29 cellular contexts compared by ENCODE assay signal in the genomic region with DNA sequence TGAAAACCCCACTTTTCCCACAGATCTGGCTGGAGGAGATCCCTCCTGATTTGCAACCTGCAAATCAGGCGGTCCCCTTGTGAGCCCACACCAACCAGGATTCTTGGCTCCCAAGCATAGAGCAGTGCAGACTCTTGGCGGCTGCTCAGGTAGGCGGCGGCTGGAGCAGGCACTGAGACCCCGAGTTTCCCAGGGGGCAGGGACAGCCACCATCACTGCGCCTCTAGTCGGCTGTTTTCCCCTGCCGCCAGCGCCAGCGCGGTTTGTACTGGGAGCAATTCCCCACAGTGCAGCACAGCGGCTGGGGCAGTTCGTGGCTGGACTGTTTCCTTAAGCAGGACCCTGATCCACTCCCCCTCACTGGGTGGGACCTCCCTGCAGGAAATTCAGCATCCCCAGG.
"Had no signal": no experiment of that assay in that cellular context is flagged by ENCODE, and none has a peak within 500 bp of the region (broad histone marks: within the 10 kb centered on the region; RNA-seq: fewer than 3 reads in every experiment).

No MANE protein-coding gene starts in this region.

- ATAC-seq: activated naive CD4-positive, alpha-beta T cell treated with anti-CD3 and anti-CD28 coated beads, Interleukin-2, amount 50 U/mL, for 72 hours; activated T-cell treated with anti-CD3 and anti-CD28 coated beads, Interleukin-2, amount 50 U/mL, for 72 hours; esophagus mucosa; T-cell had no signal

- H3K36me3 Mint-ChIP-seq: activated naive CD4-positive, alpha-beta T cell treated with anti-CD3 and anti-CD28 coated beads, Interleukin-2, amount 10 ng/mL, durations not matched to agents 7 days and 5 days; activated naive CD8-positive, alpha-beta T cell treated with anti-CD3 and anti-CD28 coated beads, Interleukin-2, amount 10 ng/mL, durations not matched to agents 7 days and 5 days; brain had no signal

- DNase-seq: activated CD4-positive, alpha-beta memory T cell treated with anti-CD3 and anti-CD28 coated beads, Interleukin-2, amount 10 ng/mL, durations not matched to agents 7 days and 5 days; activated CD4-positive, alpha-beta T cell treated with anti-CD3 and anti-CD28 coated beads for 1 hour; activated CD4-positive, alpha-beta T cell treated with anti-CD3 and anti-CD28 coated beads for 4 hours; activated CD4-positive, alpha-beta T cell treated with anti-CD3 and anti-CD28 coated beads, Interleukin-2, amount 10 ng/mL, durations not matched to agents 7 days and 5 days; activated CD4-positive, alpha-beta T cell treated with anti-CD3 and anti-CD28 coated beads, Interleukin-2, amount 50 U/mL, for 4 hours; activated CD8-positive, alpha-beta memory T cell treated with anti-CD3 and anti-CD28 coated beads, Interleukin-2, amount 50 U/mL, for 48 hours; activated gamma-delta T cell; activated naive CD4-positive, alpha-beta T cell; activated naive CD4-positive, alpha-beta T cell treated with anti-CD3 and anti-CD28 coated beads, Interleukin-2, amount 10 ng/mL, durations not matched to agents 7 days and 5 days; activated naive CD8-positive, alpha-beta T cell treated with anti-CD3 and anti-CD28 coated beads, Interleukin-2, amount 10 ng/mL, durations not matched to agents 7 days and 5 days; activated T-cell treated with anti-CD3 and anti-CD28 coated beads for 4 hours; activated T-cell treated with anti-CD3 and anti-CD28 coated beads, Interleukin-2, amount 50 U/mL, for 24 hours; activated T-cell treated with anti-CD3 and anti-CD28 coated beads, Interleukin-2, amount 50 U/mL, for 72 hours; dorsolateral prefrontal cortex; effector memory CD4-positive, alpha-beta T cell; endodermal cell; foreskin fibroblast; head of caudate nucleus; T-cell had no signal

- H3K27me3 ChIP-seq: ascending aorta, cardiac muscle cell had no signal

- H3K36me3 ChIP-seq: ascending aorta, breast epithelium, cardiac muscle cell had no signal

- H3K9me3 Mint-ChIP-seq: activated CD4-positive, alpha-beta T cell treated with anti-CD3 and anti-CD28 coated beads, Interleukin-2, amount 10 ng/mL, durations not matched to agents 7 days and 5 days had no signal

- H3K4me1 ChIP-seq: ascending aorta, breast epithelium had no signal

- H3K27ac ChIP-seq: ascending aorta, breast epithelium, cardiac muscle cell, coronary artery, dorsolateral prefrontal cortex had no signal

- H3K4me3 Mint-ChIP-seq: activated CD4-positive, alpha-beta memory T cell treated with anti-CD3 and anti-CD28 coated beads, Interleukin-2, amount 10 ng/mL, durations not matched to agents 7 days and 5 days; activated CD4-positive, alpha-beta T cell treated with anti-CD3 and anti-CD28 coated beads, Interleukin-2, amount 10 ng/mL, durations not matched to agents 7 days and 5 days; activated naive CD4-positive, alpha-beta T cell treated with anti-CD3 and anti-CD28 coated beads, Interleukin-2, amount 10 ng/mL, durations not matched to agents 7 days and 5 days; activated naive CD8-positive, alpha-beta T cell treated with anti-CD3 and anti-CD28 coated beads, Interleukin-2, amount 10 ng/mL, durations not matched to agents 7 days and 5 days; activated T-cell treated with anti-CD3 and anti-CD28 coated beads, Interleukin-2, amount 50 U/mL, for 24 hours; activated T-cell treated with anti-CD3 and anti-CD28 coated beads, Interleukin-2, amount 50 U/mL, for 72 hours; brain; central memory CD8-positive, alpha-beta T cell; dendritic cell treated with granulocyte-macrophage colony-stimulating factor and Interleukin-4, amounts not matched to agents 40 ng/mL and 50 ng/mL, for 4 days; endodermal cell; T-cell; T-helper 1 cell treated with Interleukin-12 subunit alpha and Interleukin-12 subunit beta and Interleukin-4 antibody, amounts not matched to agents 30 μg/mL and 1 μg/mL, for 36 hours had no signal

- H3K27ac Mint-ChIP-seq: activated CD4-positive, alpha-beta memory T cell treated with anti-CD3 and anti-CD28 coated beads, Interleukin-2, amount 10 ng/mL, durations not matched to agents 7 days and 5 days; activated CD4-positive, alpha-beta T cell treated with anti-CD3 and anti-CD28 coated beads, Interleukin-2, amount 10 ng/mL, durations not matched to agents 7 days and 5 days; activated naive CD4-positive, alpha-beta T cell treated with anti-CD3 and anti-CD28 coated beads, Interleukin-2, amount 10 ng/mL, durations not matched to agents 7 days and 5 days; activated naive CD4-positive, alpha-beta T cell treated with anti-CD3 and anti-CD28 coated beads, Interleukin-2, amount 50 U/mL, for 72 hours; activated naive CD8-positive, alpha-beta T cell treated with anti-CD3 and anti-CD28 coated beads, Interleukin-2, amount 10 ng/mL, durations not matched to agents 7 days and 5 days; activated T-cell treated with anti-CD3 and anti-CD28 coated beads, Interleukin-2, amount 50 U/mL, for 24 hours; activated T-cell treated with anti-CD3 and anti-CD28 coated beads, Interleukin-2, amount 50 U/mL, for 72 hours; brain; dendritic cell treated with granulocyte-macrophage colony-stimulating factor and Interleukin-4, amounts not matched to agents 40 ng/mL and 50 ng/mL, for 4 days; endodermal cell; T-cell; T-helper 1 cell treated with Interleukin-12 subunit alpha and Interleukin-12 subunit beta and Interleukin-4 antibody, amounts not matched to agents 30 μg/mL and 1 μg/mL, for 36 hours had no signal

- H3K4me1 Mint-ChIP-seq: activated CD4-positive, alpha-beta memory T cell treated with anti-CD3 and anti-CD28 coated beads, Interleukin-2, amount 10 ng/mL, durations not matched to agents 7 days and 5 days; activated CD4-positive, alpha-beta T cell treated with anti-CD3 and anti-CD28 coated beads, Interleukin-2, amount 10 ng/mL, durations not matched to agents 7 days and 5 days; activated naive CD4-positive, alpha-beta T cell treated with anti-CD3 and anti-CD28 coated beads, Interleukin-2, amount 10 ng/mL, durations not matched to agents 7 days and 5 days; activated naive CD8-positive, alpha-beta T cell treated with anti-CD3 and anti-CD28 coated beads, Interleukin-2, amount 10 ng/mL, durations not matched to agents 7 days and 5 days; brain; central memory CD8-positive, alpha-beta T cell; endodermal cell; T-cell had no signal

- H3K27me3 Mint-ChIP-seq: activated CD4-positive, alpha-beta memory T cell treated with anti-CD3 and anti-CD28 coated beads, Interleukin-2, amount 10 ng/mL, durations not matched to agents 7 days and 5 days; activated naive CD4-positive, alpha-beta T cell treated with anti-CD3 and anti-CD28 coated beads, Interleukin-2, amount 10 ng/mL, durations not matched to agents 7 days and 5 days had no signal

- H3K4me3 ChIP-seq: ascending aorta, breast epithelium, cardiac muscle cell, coronary artery, dorsolateral prefrontal cortex had no signal
